1 cellular context compared by ENCODE assay signal in the genomic region with DNA sequence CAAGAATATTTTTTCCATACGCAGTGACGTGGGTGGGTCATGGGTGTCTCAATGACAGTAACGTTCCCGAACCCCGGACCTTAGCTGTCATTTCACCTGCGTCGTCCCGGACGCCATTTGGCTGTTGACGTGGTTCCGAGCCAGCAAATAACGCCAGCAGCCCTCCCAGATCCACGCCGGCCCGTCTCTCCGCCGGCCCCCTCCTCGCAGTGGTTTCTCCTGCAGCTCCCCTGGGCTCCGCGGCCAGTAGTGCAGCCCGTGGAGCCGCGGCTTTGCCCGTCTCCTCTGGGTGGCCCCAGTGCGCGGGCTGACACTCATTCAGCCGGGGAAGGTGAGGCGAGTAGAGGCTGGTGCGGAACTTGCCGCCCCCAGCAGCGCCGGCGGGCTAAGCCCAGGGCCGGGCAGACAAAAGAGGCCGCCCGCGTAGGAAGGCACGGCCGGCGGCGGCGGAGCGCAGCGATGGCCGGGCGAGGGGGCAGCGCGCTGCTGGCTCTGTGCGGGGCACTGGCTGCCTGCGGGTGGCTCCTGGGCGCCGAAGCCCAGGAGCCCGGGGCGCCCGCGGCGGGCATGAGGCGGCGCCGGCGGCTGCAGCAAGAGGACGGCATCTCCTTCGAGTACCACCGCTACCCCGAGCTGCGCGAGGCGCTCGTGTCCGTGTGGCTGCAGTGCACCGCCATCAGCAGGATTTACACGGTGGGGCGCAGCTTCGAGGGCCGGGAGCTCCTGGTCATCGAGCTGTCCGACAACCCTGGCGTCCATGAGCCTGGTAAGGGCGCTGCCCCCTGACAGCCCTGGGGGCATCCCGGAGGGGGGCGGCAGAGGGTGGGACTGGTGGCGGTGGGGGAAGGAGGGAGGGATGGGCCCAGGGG.
A peak's percentile ranks its signal among the peaks of the same experiment; 100 is the strongest.
TF ChIP-seq lines count a peak whose summit lies in the region.

A gene (plus strand): TSS at position 246 of the 869 bp plus-strand sequence. CDS start 214 bp downstream, at position 460.

TF ChIP-seq in WTC11, 78 proteins besides CTCF, POLR2A, EP300 and RAD21 (continued from another document):
- peak; percentile 56; the same call in 1 of the 2 replicates for TF ChIP-seq ETV6 (CRISPR knock-in tag; IDR thresholded peaks at IDR 0.05)
- peak; percentile 54; the same call in 1 of the 2 replicates for TF ChIP-seq CREM (CRISPR knock-in tag; IDR thresholded peaks at IDR 0.05)
- no peak for TF ChIP-seq RELA (CRISPR knock-in tag; IDR thresholded peaks at IDR 0.05; ENCODE audit: borderline replicate concordance)
- TF ChIP-seq ZNF423 (CRISPR knock-in tag; IDR thresholded peaks at IDR 0.05) = peak; percentile 87
- TF ChIP-seq, protein P1, sequence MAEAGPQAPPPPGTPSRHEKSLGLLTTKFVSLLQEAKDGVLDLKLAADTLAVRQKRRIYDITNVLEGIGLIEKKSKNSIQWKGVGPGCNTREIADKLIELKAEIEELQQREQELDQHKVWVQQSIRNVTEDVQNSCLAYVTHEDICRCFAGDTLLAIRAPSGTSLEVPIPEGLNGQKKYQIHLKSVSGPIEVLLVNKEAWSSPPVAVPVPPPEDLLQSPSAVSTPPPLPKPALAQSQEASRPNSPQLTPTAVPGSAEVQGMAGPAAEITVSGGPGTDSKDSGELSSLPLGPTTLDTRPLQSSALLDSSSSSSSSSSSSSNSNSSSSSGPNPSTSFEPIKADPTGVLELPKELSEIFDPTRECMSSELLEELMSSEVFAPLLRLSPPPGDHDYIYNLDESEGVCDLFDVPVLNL (CRISPR knock-in tag; IDR thresholded peaks at IDR 0.05; ENCODE audit: borderline replicate concordance, low read depth) = no peak
- TF ChIP-seq ZBTB21 (CRISPR knock-in tag; IDR thresholded peaks at IDR 0.05; ENCODE audit: borderline replicate concordance) = peak; percentile 30; the same call in 1 of the 2 replicates
- TF ChIP-seq, protein P2, sequence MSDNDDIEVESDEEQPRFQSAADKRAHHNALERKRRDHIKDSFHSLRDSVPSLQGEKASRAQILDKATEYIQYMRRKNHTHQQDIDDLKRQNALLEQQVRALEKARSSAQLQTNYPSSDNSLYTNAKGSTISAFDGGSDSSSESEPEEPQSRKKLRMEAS (CRISPR knock-in tag; IDR thresholded peaks at IDR 0.05) = peak; percentile 66
- TF ChIP-seq PRRX2 (CRISPR knock-in tag; IDR thresholded peaks at IDR 0.05) = no peak
- TF ChIP-seq, protein P3, sequence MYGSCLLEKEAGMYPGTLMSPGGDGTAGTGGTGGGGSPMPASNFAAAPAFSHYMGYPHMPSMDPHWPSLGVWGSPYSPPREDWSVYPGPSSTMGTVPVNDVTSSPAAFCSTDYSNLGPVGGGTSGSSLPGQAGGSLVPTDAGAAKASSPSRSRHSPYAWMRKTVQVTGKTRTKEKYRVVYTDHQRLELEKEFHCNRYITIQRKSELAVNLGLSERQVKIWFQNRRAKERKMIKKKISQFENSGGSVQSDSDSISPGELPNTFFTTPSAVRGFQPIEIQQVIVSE (CRISPR knock-in tag; IDR thresholded peaks at IDR 0.05; ENCODE audit: borderline replicate concordance) = no peak
- no peak for TF ChIP-seq JAZF1 (CRISPR knock-in tag; IDR thresholded peaks at IDR 0.05)
- TF ChIP-seq NR1H2 (CRISPR knock-in tag; IDR thresholded peaks at IDR 0.05) = no peak
- TF ChIP-seq, protein P4, sequence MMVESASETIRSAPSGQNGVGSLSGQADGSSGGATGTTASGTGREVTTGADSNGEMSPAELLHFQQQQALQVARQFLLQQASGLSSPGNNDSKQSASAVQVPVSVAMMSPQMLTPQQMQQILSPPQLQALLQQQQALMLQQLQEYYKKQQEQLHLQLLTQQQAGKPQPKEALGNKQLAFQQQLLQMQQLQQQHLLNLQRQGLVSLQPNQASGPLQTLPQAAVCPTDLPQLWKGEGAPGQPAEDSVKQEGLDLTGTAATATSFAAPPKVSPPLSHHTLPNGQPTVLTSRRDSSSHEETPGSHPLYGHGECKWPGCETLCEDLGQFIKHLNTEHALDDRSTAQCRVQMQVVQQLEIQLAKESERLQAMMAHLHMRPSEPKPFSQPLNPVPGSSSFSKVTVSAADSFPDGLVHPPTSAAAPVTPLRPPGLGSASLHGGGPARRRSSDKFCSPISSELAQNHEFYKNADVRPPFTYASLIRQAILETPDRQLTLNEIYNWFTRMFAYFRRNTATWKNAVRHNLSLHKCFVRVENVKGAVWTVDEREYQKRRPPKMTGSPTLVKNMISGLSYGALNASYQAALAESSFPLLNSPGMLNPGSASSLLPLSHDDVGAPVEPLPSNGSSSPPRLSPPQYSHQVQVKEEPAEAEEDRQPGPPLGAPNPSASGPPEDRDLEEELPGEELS (CRISPR knock-in tag; IDR thresholded peaks at IDR 0.05) = peak; percentile 55; the same call in 1 of the 2 replicates
- TF ChIP-seq ZNF396 (CRISPR knock-in tag; IDR thresholded peaks at IDR 0.05; ENCODE audit: borderline replicate concordance) = no peak
- TF ChIP-seq, protein P5, sequence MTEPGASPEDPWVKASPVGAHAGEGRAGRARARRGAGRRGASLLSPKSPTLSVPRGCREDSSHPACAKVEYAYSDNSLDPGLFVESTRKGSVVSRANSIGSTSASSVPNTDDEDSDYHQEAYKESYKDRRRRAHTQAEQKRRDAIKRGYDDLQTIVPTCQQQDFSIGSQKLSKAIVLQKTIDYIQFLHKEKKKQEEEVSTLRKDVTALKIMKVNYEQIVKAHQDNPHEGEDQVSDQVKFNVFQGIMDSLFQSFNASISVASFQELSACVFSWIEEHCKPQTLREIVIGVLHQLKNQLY (CRISPR knock-in tag; IDR thresholded peaks at IDR 0.05) = peak; percentile 60; the same call in 1 of the 2 replicates
- peak; percentile 77; the same call in 1 of the 2 replicates for TF ChIP-seq GABPB1 (CRISPR knock-in tag; IDR thresholded peaks at IDR 0.05)
- TF ChIP-seq, protein P6, sequence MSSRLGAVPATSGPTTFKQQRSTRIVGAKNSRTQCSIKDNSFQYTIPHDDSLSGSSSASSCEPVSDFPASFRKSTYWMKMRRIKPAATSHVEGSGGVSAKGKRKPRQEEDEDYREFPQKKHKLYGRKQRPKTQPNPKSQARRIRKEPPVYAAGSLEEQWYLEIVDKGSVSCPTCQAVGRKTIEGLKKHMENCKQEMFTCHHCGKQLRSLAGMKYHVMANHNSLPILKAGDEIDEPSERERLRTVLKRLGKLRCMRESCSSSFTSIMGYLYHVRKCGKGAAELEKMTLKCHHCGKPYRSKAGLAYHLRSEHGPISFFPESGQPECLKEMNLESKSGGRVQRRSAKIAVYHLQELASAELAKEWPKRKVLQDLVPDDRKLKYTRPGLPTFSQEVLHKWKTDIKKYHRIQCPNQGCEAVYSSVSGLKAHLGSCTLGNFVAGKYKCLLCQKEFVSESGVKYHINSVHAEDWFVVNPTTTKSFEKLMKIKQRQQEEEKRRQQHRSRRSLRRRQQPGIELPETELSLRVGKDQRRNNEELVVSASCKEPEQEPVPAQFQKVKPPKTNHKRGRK (CRISPR knock-in tag; IDR thresholded peaks at IDR 0.05; ENCODE audit: borderline replicate concordance) = no peak
- 0 out of 2 replicates have a peak, but pooled peaks have one; percentile 13 for TF ChIP-seq SP1 (CRISPR knock-in tag; conservative IDR thresholded peaks at IDR 0.05)
- TF ChIP-seq ZNF138 (CRISPR knock-in tag; conservative IDR thresholded peaks at IDR 0.05) = no peak
- TF ChIP-seq ESRRA (CRISPR knock-in tag; IDR thresholded peaks at IDR 0.05; ENCODE audit: borderline replicate concordance) = 0 out of 2 replicates have a peak, but pooled peaks have one; percentile 14
- TF ChIP-seq TEAD1 (CRISPR knock-in tag; IDR thresholded peaks at IDR 0.05) = 0 out of 2 replicates have a peak, but pooled peaks have one; percentile 43
- TF ChIP-seq, protein P7, sequence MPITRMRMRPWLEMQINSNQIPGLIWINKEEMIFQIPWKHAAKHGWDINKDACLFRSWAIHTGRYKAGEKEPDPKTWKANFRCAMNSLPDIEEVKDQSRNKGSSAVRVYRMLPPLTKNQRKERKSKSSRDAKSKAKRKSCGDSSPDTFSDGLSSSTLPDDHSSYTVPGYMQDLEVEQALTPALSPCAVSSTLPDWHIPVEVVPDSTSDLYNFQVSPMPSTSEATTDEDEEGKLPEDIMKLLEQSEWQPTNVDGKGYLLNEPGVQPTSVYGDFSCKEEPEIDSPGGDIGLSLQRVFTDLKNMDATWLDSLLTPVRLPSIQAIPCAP (CRISPR knock-in tag; IDR thresholded peaks at IDR 0.05) = no peak
- TF ChIP-seq, protein P8, sequence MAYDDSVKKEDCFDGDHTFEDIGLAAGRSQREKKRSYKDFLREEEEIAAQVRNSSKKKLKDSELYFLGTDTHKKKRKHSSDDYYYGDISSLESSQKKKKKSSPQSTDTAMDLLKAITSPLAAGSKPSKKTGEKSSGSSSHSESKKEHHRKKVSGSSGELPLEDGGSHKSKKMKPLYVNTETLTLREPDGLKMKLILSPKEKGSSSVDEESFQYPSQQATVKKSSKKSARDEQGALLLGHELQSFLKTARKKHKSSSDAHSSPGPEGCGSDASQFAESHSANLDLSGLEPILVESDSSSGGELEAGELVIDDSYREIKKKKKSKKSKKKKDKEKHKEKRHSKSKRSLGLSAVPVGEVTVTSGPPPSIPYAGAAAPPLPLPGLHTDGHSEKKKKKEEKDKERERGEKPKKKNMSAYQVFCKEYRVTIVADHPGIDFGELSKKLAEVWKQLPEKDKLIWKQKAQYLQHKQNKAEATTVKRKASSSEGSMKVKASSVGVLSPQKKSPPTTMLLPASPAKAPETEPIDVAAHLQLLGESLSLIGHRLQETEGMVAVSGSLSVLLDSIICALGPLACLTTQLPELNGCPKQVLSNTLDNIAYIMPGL (CRISPR knock-in tag; IDR thresholded peaks at IDR 0.05) = peak; percentile 88; the same call in 1 of the 2 replicates
- no peak for TF ChIP-seq ZNF121 (CRISPR knock-in tag; IDR thresholded peaks at IDR 0.05)
- TF ChIP-seq, protein P9, sequence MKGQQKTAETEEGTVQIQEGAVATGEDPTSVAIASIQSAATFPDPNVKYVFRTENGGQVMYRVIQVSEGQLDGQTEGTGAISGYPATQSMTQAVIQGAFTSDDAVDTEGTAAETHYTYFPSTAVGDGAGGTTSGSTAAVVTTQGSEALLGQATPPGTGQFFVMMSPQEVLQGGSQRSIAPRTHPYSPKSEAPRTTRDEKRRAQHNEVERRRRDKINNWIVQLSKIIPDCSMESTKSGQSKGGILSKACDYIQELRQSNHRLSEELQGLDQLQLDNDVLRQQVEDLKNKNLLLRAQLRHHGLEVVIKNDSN (CRISPR knock-in tag; IDR thresholded peaks at IDR 0.05) = no peak
